ENCODE assay signal across 25 cellular contexts in genomic region chrX:109925656-109926055, GRCh38.
"Had no signal": no experiment of that assay in that cellular context is flagged by ENCODE, and none has a peak within 500 bp of the region (broad histone marks: within the 10 kb centered on the region; RNA-seq: fewer than 3 reads in every experiment).

No MANE protein-coding gene starts in this region.

- H3K9me3 Mint-ChIP-seq: naive thymus-derived CD8-positive, alpha-beta T cell; nephron; neural crest cell; stimulated activated effector memory CD8-positive, alpha-beta T cell treated with anti-CD3 and anti-CD28 coated beads, Interleukin-12 subunit alpha, Interleukin-12 subunit beta, amount 100 ng/mL, for 72 hours; stimulated activated naive CD8-positive, alpha-beta T cell treated with anti-CD3 and anti-CD28 coated beads, Interleukin-15, Interleukin-2, amounts not matched to agents 100 ng/mL and 50 ng/mL, for 24 hours had no signal

- H3K36me3 ChIP-seq: lower lobe of right lung, pancreas, right atrium auricular region, spleen, suprapubic skin, thoracic aorta, tibial artery, upper lobe of left lung, vagina had no signal

- H3K27ac Mint-ChIP-seq: naive thymus-derived CD8-positive, alpha-beta T cell; nephron; stimulated activated effector memory CD8-positive, alpha-beta T cell treated with anti-CD3 and anti-CD28 coated beads, Interleukin-12 subunit alpha, Interleukin-12 subunit beta, amount 100 ng/mL, for 72 hours; stimulated activated naive CD8-positive, alpha-beta T cell treated with anti-CD3 and anti-CD28 coated beads, Interleukin-15, Interleukin-2, amounts not matched to agents 100 ng/mL and 50 ng/mL, for 24 hours had no signal

- DNase-seq: hippocampal formation; kidney glomerular epithelial cell; left cardiac atrium; lower lobe of right lung; mammary epithelial cell; mesenchymal stem cell; naive thymus-derived CD8-positive, alpha-beta T cell; nucleus accumbens; pancreas; small intestine; spleen; stimulated activated CD4-positive, alpha-beta T cell treated with anti-CD3 and anti-CD28 coated beads, Interleukin-4, amount 100 ng/mL, for 24 hours; stimulated activated naive CD4-positive, alpha-beta T cell; tibial artery; upper lobe of left lung had no signal

- H3K36me3 Mint-ChIP-seq: naive thymus-derived CD8-positive, alpha-beta T cell; stimulated activated effector memory CD8-positive, alpha-beta T cell treated with anti-CD3 and anti-CD28 coated beads, Interleukin-12 subunit alpha, Interleukin-12 subunit beta, amount 100 ng/mL, for 72 hours had no signal

- ATAC-seq: left lobe of liver; lower lobe of right lung; naive thymus-derived CD8-positive, alpha-beta T cell; pancreas; sciatic nerve; stimulated activated effector memory CD8-positive, alpha-beta T cell treated with anti-CD3 and anti-CD28 coated beads, Interleukin-12 subunit alpha, Interleukin-12 subunit beta, amount 100 ng/mL, for 72 hours had no signal

- H3K27me3 ChIP-seq: right atrium auricular region, spleen, suprapubic skin, tibial artery, upper lobe of left lung, vagina had no signal

- H3K4me1 Mint-ChIP-seq: naive thymus-derived CD8-positive, alpha-beta T cell; neural crest cell had no signal

- H3K27me3 Mint-ChIP-seq: naive thymus-derived CD8-positive, alpha-beta T cell; stimulated activated naive CD8-positive, alpha-beta T cell treated with anti-CD3 and anti-CD28 coated beads, Interleukin-15, Interleukin-2, amounts not matched to agents 100 ng/mL and 50 ng/mL, for 24 hours had no signal

- H3K27ac ChIP-seq: lower lobe of right lung, pancreas, spleen, suprapubic skin, thoracic aorta, upper lobe of left lung, vagina had no signal

- H3K4me3 Mint-ChIP-seq: naive thymus-derived CD8-positive, alpha-beta T cell; nephron; neural crest cell; stimulated activated effector memory CD8-positive, alpha-beta T cell treated with anti-CD3 and anti-CD28 coated beads, Interleukin-12 subunit alpha, Interleukin-12 subunit beta, amount 100 ng/mL, for 72 hours; stimulated activated naive CD8-positive, alpha-beta T cell treated with anti-CD3 and anti-CD28 coated beads, Interleukin-15, Interleukin-2, amounts not matched to agents 100 ng/mL and 50 ng/mL, for 24 hours had no signal

- H3K4me3 ChIP-seq: lower lobe of right lung, pancreas, right atrium auricular region, spleen, suprapubic skin, thoracic aorta, tibial artery, upper lobe of left lung, vagina had no signal

- H3K4me1 ChIP-seq: lower lobe of right lung, pancreas, right atrium auricular region, spleen, suprapubic skin, upper lobe of left lung, vagina had no signal

- H3K9me3 ChIP-seq: lower lobe of right lung, pancreas, right atrium auricular region, spleen, suprapubic skin, thoracic aorta, tibial artery, upper lobe of left lung, vagina had no signal
